ENCODE assay signal across 22 cellular contexts in the genomic region with DNA sequence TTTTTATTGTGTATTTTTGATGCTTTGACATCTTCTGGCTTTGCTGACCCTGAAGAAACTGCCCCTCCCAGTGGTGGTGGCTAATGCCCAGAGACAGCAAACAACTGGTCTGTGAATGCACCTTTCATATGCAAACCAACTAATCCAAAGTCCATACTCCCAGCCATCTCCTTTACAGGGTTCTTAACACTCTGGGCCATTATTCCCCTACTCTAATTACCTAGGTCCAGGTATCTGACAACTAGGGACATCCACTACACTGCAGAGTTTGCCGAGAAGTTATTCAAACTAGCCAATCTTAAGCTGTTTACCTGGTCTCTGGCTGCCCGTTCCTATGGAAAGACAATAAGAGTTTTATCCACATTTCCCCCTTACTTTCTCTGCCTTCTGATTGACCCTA.
DNase-seq lines count a peak whose midpoint lies in the region; ATAC-seq and TF ChIP-seq lines count a peak whose summit lies in the region.
"Had no signal": no experiment of that assay in that cellular context is flagged by ENCODE, and none has a peak within 500 bp of the region (broad histone marks: within the 10 kb centered on the region; RNA-seq: fewer than 3 reads in every experiment).

No MANE protein-coding gene starts in this region.

- no peaks in the 10 kb centered on the region for H3K79me1 ChIP-seq in mesendoderm (ENCODE audit: low read length)

- no peak overlapping the region for H2BK5ac ChIP-seq in mesendoderm (ENCODE audit: low read length)

- H3K9me2 ChIP-seq in hepatocyte (replicated peaks; ENCODE audit: insufficient read depth) = no peaks in the 10 kb centered on the region

- H3K9ac ChIP-seq in mesendoderm (ENCODE audit: low read length) = no peak overlapping the region
- H3K9ac ChIP-seq: BLaER1 treated with 17β-estradiol and CSF1 and Interleukin-3, amounts not matched to agents 10 nM and 100 nM had no signal

- 22% methylated on average over 2 of the region's 2 CpGs for WGBS in hepatocyte (ENCODE audit: low lambda C conversion rate, missing lambda C conversion rate)
- WGBS in mesendoderm (ENCODE audit: extremely low coverage, insufficient coverage, low lambda C conversion rate) = no CpG with 5 or more reads among the region's 2 CpGs

- no peak overlapping the region for H4K5ac ChIP-seq in mesendoderm (ENCODE audit: low read length)

- H3K27ac ChIP-seq in hepatocyte = no peak overlapping the region
- H3K27ac ChIP-seq in mesendoderm (ENCODE audit: low read depth, low read length) = no peak overlapping the region
- H3K27ac ChIP-seq: BLaER1 treated with 17β-estradiol and CSF1 and Interleukin-3, amounts not matched to agents 10 nM and 100 nM; RWPE1; SK-N-MC had no signal

- H3K27me3 ChIP-seq in hepatocyte = no peaks in the 10 kb centered on the region
- H3K27me3 ChIP-seq in mesendoderm (ENCODE audit: insufficient read depth, low read length, poor library complexity) = no peaks in the 10 kb centered on the region
- H3K27me3 ChIP-seq: BLaER1 treated with 17β-estradiol and CSF1 and Interleukin-3, amounts not matched to agents 10 nM and 100 nM had no signal

- H3K18ac ChIP-seq in mesendoderm (ENCODE audit: low read length) = no peak overlapping the region

- H3K4ac ChIP-seq in mesendoderm (ENCODE audit: low read depth, low read length) = no peak overlapping the region

- no peaks in the 10 kb centered on the region for H3K9me3 ChIP-seq in hepatocyte (ENCODE audit: low read depth)

- no peak overlapping the region for H2AK5ac ChIP-seq in mesendoderm (ENCODE audit: low read length)

- no peak for TF ChIP-seq CTCF in hepatocyte (IDR thresholded peaks at IDR 0.05; ENCODE audit: poor library complexity)

- no peak overlapping the region for H2BK120ac ChIP-seq in mesendoderm (ENCODE audit: low read depth, low read length)

- no peak overlapping the region for H3K4me2 ChIP-seq in hepatocyte
- no peak overlapping the region for H3K4me2 ChIP-seq in mesendoderm (ENCODE audit: low read length)
- H3K4me2 ChIP-seq: BLaER1 treated with 17β-estradiol and CSF1 and Interleukin-3, amounts not matched to agents 10 nM and 100 nM had no signal

- no peaks in the 10 kb centered on the region for H3K36me3 ChIP-seq in hepatocyte (replicated peaks; ENCODE audit: insufficient read depth, low read depth)
- H3K36me3 ChIP-seq in mesendoderm (ENCODE audit: control insufficient read depth, insufficient read depth, low read length) = no peaks in the 10 kb centered on the region
- H3K36me3 ChIP-seq: BLaER1 treated with 17β-estradiol and CSF1 and Interleukin-3, amounts not matched to agents 10 nM and 100 nM had no signal

- no peak overlapping the region for H3K56ac ChIP-seq in mesendoderm (ENCODE audit: low read length)

- no peak overlapping the region for H2AFZ ChIP-seq in hepatocyte

- H3K4me3 ChIP-seq in hepatocyte (no peak overlapping the region), mesendoderm (ENCODE audit: low read length) (no peak overlapping the region)
- H3K4me3 ChIP-seq: BLaER1 treated with 17β-estradiol and CSF1 and Interleukin-3, amounts not matched to agents 10 nM and 100 nM; GM12878; SK-N-MC had no signal

- no peaks in the 10 kb centered on the region for H4K20me1 ChIP-seq in hepatocyte (ENCODE audit: insufficient read depth, poor library complexity, severe bottlenecking)
- H4K20me1 ChIP-seq: BLaER1 treated with 17β-estradiol and CSF1 and Interleukin-3, amounts not matched to agents 10 nM and 100 nM had no signal

- H3K23ac ChIP-seq in mesendoderm (ENCODE audit: low read length) = no peak overlapping the region

- no peak overlapping the region for H4K8ac ChIP-seq in mesendoderm (ENCODE audit: low read depth, low read length)

- H3K79me2 ChIP-seq in hepatocyte = no peaks in the 10 kb centered on the region
- no peaks in the 10 kb centered on the region for H3K79me2 ChIP-seq in mesendoderm (ENCODE audit: control insufficient read depth, insufficient read depth, low read length)

- ATAC-seq in GM21576 (IDR thresholded peaks at IDR 0.05; ENCODE audit: unreplicated experiment) = no peak
- ATAC-seq: GM12878 had no signal

- DNase-seq in DMS79 treated with DMSO at 0.1 percent for 48 hours (lab: John Stamatoyannopoulos, UW) = peak; percentile 50
- DNase-seq in DMS79 (lab: John Stamatoyannopoulos, UW) = no peak
- peak; percentile 41 to 57 for DNase-seq in NCI-H526 (lab: John Stamatoyannopoulos, UW)
- DNase-seq in hepatocyte (ENCODE audit: low spot score) = peak; percentile 6
- DNase-seq in mesendoderm = peak; percentile 25
- no peak for DNase-seq in SKM-1 treated with dmso at 0.1 percent for 144 hours (lab: John Stamatoyannopoulos, UW; ENCODE audit: unreplicated experiment)
- no peak for DNase-seq in NAMALWA (ENCODE audit: low spot score)
- DNase-seq: 8988T; CD4-positive, alpha-beta memory T cell; DMS153; GOT3; KBM-7; NCI-H1092 treated with DMSO at 0.1 percent for 48 hours; NCI-H2029 treated with DMSO at 0.1 percent for 48 hours; NCI-H446; NCI-H69; SHP77 treated with DMSO at 0.1 percent for 48 hours had no signal

- H3K4me1 ChIP-seq in hepatocyte (ENCODE audit: insufficient read depth) = no peaks in the 10 kb centered on the region
- H3K4me1 ChIP-seq in mesendoderm (ENCODE audit: control insufficient read depth, low read depth, low read length) = no peaks in the 10 kb centered on the region
- H3K4me1 ChIP-seq: BLaER1 treated with 17β-estradiol and CSF1 and Interleukin-3, amounts not matched to agents 10 nM and 100 nM had no signal

- H2BK15ac ChIP-seq in mesendoderm (replicated peaks; ENCODE audit: low read depth) = no peak overlapping the region

Comparison
In these comparisons a context has a peak if more than half of its experiments do, and no peak if none do; other contexts are left out.
1. DNase-seq: peak in DMS79 treated with DMSO at 0.1 percent for 48 hours (single experiment), NCI-H526 (2 of 2), hepatocyte (single experiment) and mesendoderm (single experiment); none in DMS79 (single experiment), SKM-1 treated with dmso at 0.1 percent for 144 hours (single experiment) and NAMALWA (single experiment).